Comparison of ENCODE assay signal across 16 cellular contexts in genomic region chr19:52778811-52779210, GRCh38. TPM values are rescaled to one million over a fixed set of nuclear protein-coding genes. Genes with fewer than 3 reads are reported as not detected.
DNase-seq lines count a peak whose midpoint lies in the region; ATAC-seq, FAIRE-seq and TF ChIP-seq lines count a peak whose summit lies in the region.
"Had no signal": no experiment of that assay in that cellular context is flagged by ENCODE, and none has a peak within 500 bp of the region (broad histone marks: within the 10 kb centered on the region; RNA-seq: fewer than 3 reads in every experiment).

No MANE protein-coding gene starts in this region.

- no peak for FAIRE-seq in astrocyte (lab: Jason Lieb, UNC)

- H4K20me1 ChIP-seq in astrocyte (ENCODE audit: insufficient read depth, low read length): no peaks in the 10 kb centered on the region

- H3K27ac ChIP-seq in astrocyte (ENCODE audit: low read depth, low read length): no peak overlapping the region
- H3K27ac ChIP-seq: breast epithelium, epithelial cell of prostate, ovary, suprapubic skin had no signal

- no peak overlapping the region for H3K4me3 ChIP-seq in GM12865 (ENCODE audit: low read depth, low read length)
- no peak overlapping the region for H3K4me3 ChIP-seq in astrocyte (ENCODE audit: insufficient read depth, low read depth, low read length)
- H3K4me3 ChIP-seq: breast epithelium, HAP-1, ovary, suprapubic skin had no signal

- no peaks in the 10 kb centered on the region for H3K36me3 ChIP-seq in astrocyte (ENCODE audit: insufficient read depth, low read length)
- H3K36me3 ChIP-seq: breast epithelium, HAP-1, ovary had no signal

- H3K9me3 ChIP-seq in astrocyte (ENCODE audit: insufficient read depth, low read depth, low read length): peaks cover 3% of the 10 kb centered on the region
- H3K9me3 ChIP-seq: breast epithelium, HAP-1, ovary, suprapubic skin had no signal

- H3K4me3 Mint-ChIP-seq in astrocyte (ENCODE audit: unreplicated experiment): peak overlapping the region; percentile 17
- H3K4me3 Mint-ChIP-seq: activated B cell treated with CpG ODN at 0.5 μM for 24 hours had no signal

- peaks cover 18% of the 10 kb centered on the region for H3K9me3 Mint-ChIP-seq in astrocyte (ENCODE audit: unreplicated experiment)

- no peak overlapping the region for H2AFZ ChIP-seq in astrocyte (ENCODE audit: low read depth, low read length)

- peaks cover 42% of the 10 kb centered on the region for H3K36me3 Mint-ChIP-seq in astrocyte (ENCODE audit: low read depth, unreplicated experiment)

- H3K4me1 Mint-ChIP-seq in astrocyte (ENCODE audit: low read depth, unreplicated experiment): peaks cover 10% of the 10 kb centered on the region

- H3K27me3 Mint-ChIP-seq in astrocyte (ENCODE audit: low read depth, unreplicated experiment): no peaks in the 10 kb centered on the region
- H3K27me3 Mint-ChIP-seq: activated B cell treated with CpG ODN at 0.5 μM for 24 hours had no signal

- no peak overlapping the region for H3K4me2 ChIP-seq in astrocyte (ENCODE audit: low read length)

- ATAC-seq in GM18873 (IDR thresholded peaks at IDR 0.05; ENCODE audit: low FRiP score, unreplicated experiment) (no peak), HG03460 (IDR thresholded peaks at IDR 0.05; ENCODE audit: unreplicated experiment) (no peak)

- no peak overlapping the region for H3K27ac Mint-ChIP-seq in astrocyte (ENCODE audit: unreplicated experiment)
- H3K27ac Mint-ChIP-seq: activated B cell treated with CpG ODN at 0.5 μM for 24 hours had no signal

- no peak overlapping the region for H3K9ac ChIP-seq in astrocyte (ENCODE audit: low read length)

- no peaks in the 10 kb centered on the region for H3K79me2 ChIP-seq in astrocyte (ENCODE audit: insufficient read depth, low read length)

- H3K27me3 ChIP-seq in astrocyte (ENCODE audit: insufficient read depth, low read length): no peaks in the 10 kb centered on the region
- H3K27me3 ChIP-seq: breast epithelium, ovary, suprapubic skin had no signal

- TF ChIP-seq CTCF in GM12865 (IDR thresholded peaks at IDR 0.05; ENCODE audit: insufficient read depth, low read depth, low read length, missing control alignments): no peak
- TF ChIP-seq CTCF in astrocyte (IDR thresholded peaks at IDR 0.05; ENCODE audit: insufficient read depth, low read depth, low read length): no peak

- no peaks in the 10 kb centered on the region for H3K4me1 ChIP-seq in astrocyte (ENCODE audit: insufficient read depth, low read length)
- H3K4me1 ChIP-seq: breast epithelium, HAP-1, suprapubic skin had no signal

- peak; percentile 11 for DNase-seq in GM12865 (ENCODE audit: low read depth)
- DNase-seq in activated CD4-positive, alpha-beta T cell treated with anti-CD3 and anti-CD28 coated beads, Interleukin-2, amount 50 U/mL, for 48 hours: peak; percentile 13 to 41
- DNase-seq in astrocyte (ENCODE audit: low read depth): no peak
- DNase-seq in stimulated activated CD4-positive, alpha-beta T cell treated with anti-CD3 and anti-CD28 coated beads, Interleukin-4, amount 100 ng/mL, for 4 hours: peak; percentile 3 to 37
- no peak for DNase-seq in midbrain (lab: John Stamatoyannopoulos, UW)
- DNase-seq: activated B cell treated with CpG ODN at 0.5 μM for 24 hours, hippocampal formation, mammary epithelial cell, NCI-H1436, ovary had no signal

RNA-seq across cellular contexts. Expression of gene ZNF600, which starts 7.8 kb away (rescaled TPM):
- total RNA-seq in astrocyte: 5.6 and 6.4 TPM in 2 replicates

RNA-seq across cellular contexts. Expression of gene ZNF28, which starts 42.6 kb away (rescaled TPM):
- total RNA-seq in astrocyte: 15.6 and 19.6 TPM in 2 replicates

RNA-seq across cellular contexts. Expression of gene ZNF611, which starts 44.0 kb away (rescaled TPM):
- total RNA-seq in astrocyte: 18.8 and 21.1 TPM in 2 replicates

Comparison
In these comparisons a context has a peak if more than half of its experiments do, and no peak if none do; other contexts are left out.
1. DNase-seq: peak in GM12865 (single experiment), activated CD4-positive, alpha-beta T cell treated with anti-CD3 and anti-CD28 coated beads, Interleukin-2, amount 50 U/mL, for 48 hours (2 of 2) and stimulated activated CD4-positive, alpha-beta T cell treated with anti-CD3 and anti-CD28 coated beads, Interleukin-4, amount 100 ng/mL, for 4 hours (2 of 2); none in astrocyte (single experiment) and midbrain (single experiment).